Comparison of ENCODE assay signal across 12 cellular contexts in the genomic region with DNA sequence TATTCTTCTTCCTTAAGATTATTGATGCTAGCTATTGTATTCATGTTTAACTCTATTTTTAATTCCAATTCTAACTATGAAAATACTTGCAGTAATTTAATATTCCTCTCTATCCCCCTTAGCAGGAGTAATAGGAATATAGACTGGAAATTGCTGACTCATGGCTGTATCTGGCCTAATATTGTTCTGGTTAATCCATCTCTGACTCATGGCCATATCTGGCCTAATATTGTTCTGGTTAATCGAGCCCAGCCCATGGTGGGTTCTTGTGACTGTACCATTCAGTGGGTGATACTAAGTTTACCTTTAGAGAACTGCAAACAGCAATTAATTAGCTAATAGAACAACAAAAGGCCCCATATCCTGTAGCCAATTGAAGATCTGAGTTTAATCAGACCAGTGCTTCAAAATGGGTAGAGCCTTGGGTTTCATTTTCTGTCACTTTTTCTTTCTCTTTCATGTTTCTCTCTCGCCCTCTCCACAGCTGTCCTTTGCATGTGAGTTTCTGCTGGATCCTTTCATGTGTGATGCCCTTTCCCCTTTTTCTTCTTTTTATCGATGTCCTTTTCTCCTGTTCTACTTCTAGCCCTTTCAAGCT. TPM values are rescaled to one million over a fixed set of nuclear protein-coding genes. Genes with fewer than 3 reads are reported as not detected.
DNase-seq lines count a peak whose midpoint lies in the region; ATAC-seq, FAIRE-seq and TF ChIP-seq lines count a peak whose summit lies in the region.
"Had no signal": no experiment of that assay in that cellular context is flagged by ENCODE, and none has a peak within 500 bp of the region (broad histone marks: within the 10 kb centered on the region; RNA-seq: fewer than 3 reads in every experiment).

No MANE protein-coding gene starts in this region.

- H3K9me3 ChIP-seq in GM12878 (replicated peaks; ENCODE audit: control insufficient read depth, insufficient read depth, low read length) (no peaks in the 10 kb centered on the region; the same call in 2 of the 3 replicates), Peyer's patch (no peaks in the 10 kb centered on the region)

- no peak overlapping the region for H3K9ac ChIP-seq in GM12878 (ENCODE audit: control insufficient read depth, insufficient read depth, low read length)

- no peak for TF ChIP-seq RAD21 in GM12878 (IDR thresholded peaks at IDR 0.05; ENCODE audit: insufficient read depth, low read depth, low read length)

- H3K4me3 ChIP-seq in GM12878: no peak overlapping the region
- no peak overlapping the region for H3K4me3 ChIP-seq in Peyer's patch

- RAD21 ChIA-PET in GM12878 (lab: Charles Lee; ENCODE audit: unreplicated experiment): no interaction called here

- TF ChIP-seq POLR2A in GM12878 (IDR thresholded peaks at IDR 0.05; ENCODE audit: low read depth, low read length) (no peak), Peyer's patch (IDR thresholded peaks at IDR 0.05) (no peak)

- H3K4me1 ChIP-seq in GM12878 (ENCODE audit: control insufficient read depth, insufficient read depth, low read length): no peaks in the 10 kb centered on the region; the same call in 1 of the 2 replicates
- no peaks in the 10 kb centered on the region for H3K4me1 ChIP-seq in Peyer's patch

- H3K27ac ChIP-seq in GM12878 (ENCODE audit: control insufficient read depth, insufficient read depth) (no peak overlapping the region; the same call in 1 of the 2 replicates), Peyer's patch (no peak overlapping the region)

- CTCF ChIA-PET in GM12878 (lab: Yijun Ruan, JAX): interaction anchor here (0.6 kb wide), 1 partner anchor 287 kb away, joined by 3 read pairs; no protein-coding TSS in a partner anchor

- intact Hi-C loops in GM12878 (cut with micrococcal nuclease; ENCODE audit: unreplicated experiment): no loop called here
- intact Hi-C loops in cardiac septum (cut with DNase I): no loop called here

- WGBS in GM12878 (ENCODE audit: insufficient coverage, insufficient replicate concordance, low lambda C conversion rate, missing lambda C conversion rate): 13% methylated on average over 3 of the region's 3 CpGs

- DNase-seq in ELR (ENCODE audit: low read depth) (peak; percentile 19), GM12878 (ENCODE audit: low read depth, low spot score) (peak; percentile 24), cardiac septum (ENCODE audit: low spot score) (no peak), Peyer's patch (no peak), DMS79 treated with DMSO at 0.1 percent for 48 hours (lab: John Stamatoyannopoulos, UW) (no peak)
- DNase-seq in stimulated activated CD8-positive, alpha-beta memory T cell treated with anti-CD3 and anti-CD28 coated beads, Interleukin-4, amount 100 ng/mL, for 48 hours: no peak
- DNase-seq: CD4-positive, alpha-beta T cell; KBM-7 had no signal

- TF ChIP-seq CTCF in GM12878 (IDR thresholded peaks at IDR 0.05 in 2 of 3, conservative IDR thresholded peaks at IDR 0.05 in 1 of 3; ENCODE audit: control insufficient read depth in 2 of 3, extremely low read depth in 1 of 3, insufficient read depth in 1 of 3, low read depth in 3 of 3, low read length in 3 of 3) (no peak), Peyer's patch (IDR thresholded peaks at IDR 0.05) (no peak)

- no peaks in the 10 kb centered on the region for H3K27me3 ChIP-seq in GM12878 (replicated peaks in 1 of 2; ENCODE audit: control insufficient read depth in 2 of 2, insufficient read depth in 2 of 2, low read length in 1 of 2)
- H3K27me3 ChIP-seq in Peyer's patch: no peaks in the 10 kb centered on the region

- BruUV-seq in GM12878 (replicated peaks; lab: Mats Ljungman, UMichigan): no TSS peak

- TF ChIP-seq EP300 in GM12878 (IDR thresholded peaks at IDR 0.05; ENCODE audit: borderline replicate concordance in 1 of 2, control insufficient read depth in 1 of 2, low read depth in 2 of 2, low read length in 2 of 2): no peak

- H2AFZ ChIP-seq in GM12878 (ENCODE audit: control insufficient read depth, low read depth, low read length): peak overlapping the region; percentile 53

- no peak for FAIRE-seq in GM12878 (lab: Jason Lieb, UNC)
- FAIRE-seq: colon had no signal

- no peaks in the 10 kb centered on the region for H3K36me3 ChIP-seq in GM12878 (ENCODE audit: control insufficient read depth in 2 of 2, insufficient read depth in 2 of 2, low read length in 1 of 2)
- H3K36me3 ChIP-seq in Peyer's patch: no peaks in the 10 kb centered on the region

- no peaks in the 10 kb centered on the region for H3K79me2 ChIP-seq in GM12878 (ENCODE audit: control insufficient read depth, insufficient read depth, low read length)

- peak overlapping the region; percentile 28; the same call in 1 of the 2 replicates for H3K4me2 ChIP-seq in GM12878 (ENCODE audit: control insufficient read depth, insufficient read depth)

- in situ Hi-C loops in GM12878 (cut with MboI): no loop called here

- ATAC-seq in GM19452 (IDR thresholded peaks at IDR 0.05; ENCODE audit: unreplicated experiment): peak; percentile 98
- peak; percentile 96 for ATAC-seq in HG03066 (IDR thresholded peaks at IDR 0.05; ENCODE audit: low read depth, unreplicated experiment)
- peak; percentile 96 for ATAC-seq in GM12878

- SMC1A ChIA-PET in GM12878 (lab: Charles Lee; ENCODE audit: uncharacterized antibody, unreplicated experiment): interaction anchor here (0.8 to 1.1 kb wide), 2 partner anchors 20 to 177 kb away, joined by 3 read pairs; no protein-coding TSS in a partner anchor

- POLR2A ChIA-PET in GM12878 (lab: Charles Lee): interaction anchor here (0.6 kb wide), 1 partner anchor 195 kb away, joined by 3 read pairs; no protein-coding TSS in a partner anchor

- no peaks in the 10 kb centered on the region for H4K20me1 ChIP-seq in GM12878 (ENCODE audit: control insufficient read depth, insufficient read depth)

TF ChIP-seq in GM12878, 131 proteins besides CTCF, POLR2A, EP300 and RAD21:
- 0 out of 2 replicates have a peak, but pooled peaks have one; percentile 18 for TF ChIP-seq TCF3 (IDR thresholded peaks at IDR 0.05; ENCODE audit: borderline replicate concordance, insufficient read depth, low read depth, low read length)
- TF ChIP-seq RFX5 (IDR thresholded peaks at IDR 0.05; ENCODE audit: low read depth, low read length): no peak
- TF ChIP-seq JUNB (IDR thresholded peaks at IDR 0.05): peak; percentile 53
- peak in 1 of 2 experiments; percentile 36; a peak in 1 of 4 replicates for TF ChIP-seq BHLHE40 (IDR thresholded peaks at IDR 0.05; ENCODE audit: borderline replicate concordance in 1 of 2, low read depth in 2 of 2, low read length in 1 of 2)
- peak; percentile 37; the same call in 1 of the 2 replicates for TF ChIP-seq FOXK2 (IDR thresholded peaks at IDR 0.05)
- TF ChIP-seq TCF12 (IDR thresholded peaks at IDR 0.05; ENCODE audit: low read depth, low read length): 0 out of 2 replicates have a peak, but pooled peaks have one; percentile 43
- TF ChIP-seq, protein P1, sequence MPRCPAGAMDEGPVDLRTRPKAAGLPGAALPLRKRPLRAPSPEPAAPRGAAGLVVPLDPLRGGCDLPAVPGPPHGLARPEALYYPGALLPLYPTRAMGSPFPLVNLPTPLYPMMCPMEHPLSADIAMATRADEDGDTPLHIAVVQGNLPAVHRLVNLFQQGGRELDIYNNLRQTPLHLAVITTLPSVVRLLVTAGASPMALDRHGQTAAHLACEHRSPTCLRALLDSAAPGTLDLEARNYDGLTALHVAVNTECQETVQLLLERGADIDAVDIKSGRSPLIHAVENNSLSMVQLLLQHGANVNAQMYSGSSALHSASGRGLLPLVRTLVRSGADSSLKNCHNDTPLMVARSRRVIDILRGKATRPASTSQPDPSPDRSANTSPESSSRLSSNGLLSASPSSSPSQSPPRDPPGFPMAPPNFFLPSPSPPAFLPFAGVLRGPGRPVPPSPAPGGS (IDR thresholded peaks at IDR 0.05; ENCODE audit: borderline replicate concordance, insufficient read depth, low read depth, low read length, poor library complexity, severe bottlenecking): no peak
- 0 out of 2 replicates have a peak, but pooled peaks have one; percentile 52 for TF ChIP-seq BACH1 (IDR thresholded peaks at IDR 0.05; ENCODE audit: borderline replicate concordance)

RNA-seq across cellular contexts. Expression of a gene that starts 50.6 kb away (rescaled TPM):
- not detected in 2 replicates for total RNA-seq in GM12878 (2013; cell fraction: nucleolus; rRNA removed)
- total RNA-seq in GM12878 (2014; rRNA removed): not detected in 2 replicates
- total RNA-seq in GM12878 (2014; rRNA removed; fragmentation: Illumina TruSeq; extraction: Trizol): not detected in 2 replicates
- total RNA-seq in GM12878 (2021): 0.05 and 0.15 TPM in 2 replicates
- polyA plus RNA-seq in GM12878 (2011; ENCODE audit: low read depth): not detected
- 0.07 and 0.20 TPM in 2 replicates for polyA plus RNA-seq in GM12878 (2011; rRNA removed)
- polyA plus RNA-seq in GM12878 (2011; cell fraction: cytosol; rRNA removed): 0.05 and 0.06 TPM in 2 replicates
- 0.12 and 0.16 TPM in 2 replicates for polyA plus RNA-seq in GM12878 (2011; cell fraction: nucleus; rRNA removed)
- not detected in 2 replicates for polyA plus RNA-seq in GM12878 (2012)
- not detected in 2 replicates for polyA plus RNA-seq in GM12878 (2014; fragmentation: Illumina TruSeq; extraction: Trizol)
- polyA plus RNA-seq in GM12878 (2014; fragmentation: Nextera tagmentation; extraction: Ambion mirVana): not detected
- not detected in 2 replicates for polyA plus RNA-seq in GM12878 (2014; rRNA removed)
- not detected for polyA plus RNA-seq in GM12878 (2016; fragmentation: Nextera tagmentation; extraction: Ambion mirVana)
- 0.05 and 0.15 TPM in 2 replicates for polyA minus RNA-seq in GM12878 (2011; rRNA and poly(A)+ RNA removed)
- not detected in 2 replicates for polyA minus RNA-seq in GM12878 (2011; cell fraction: cytosol; rRNA and poly(A)+ RNA removed)
- 0.10 TPM in 1 of 2 replicates, not detected in the other for polyA minus RNA-seq in GM12878 (2011; cell fraction: nucleus; rRNA and poly(A)+ RNA removed)
- total RNA-seq in cardiac septum: 0.54 TPM
- 10 to 100 TPM in 1 of 4 donors, 1 to 10 TPM in 3; 2.5 to 10.6 (median 8.9) TPM for total RNA-seq in Peyer's patch
- total RNA-seq: CD4-positive, alpha-beta T cell; mononuclear cell had no signal

Comparison
In these comparisons a context has a peak if more than half of its experiments do, and no peak if none do; other contexts are left out.
1. DNase-seq: peak in ELR (single experiment) and GM12878 (single experiment); none in cardiac septum (single experiment), stimulated activated CD8-positive, alpha-beta memory T cell treated with anti-CD3 and anti-CD28 coated beads, Interleukin-4, amount 100 ng/mL, for 48 hours (single experiment), Peyer's patch (0 of 3) and DMS79 treated with DMSO at 0.1 percent for 48 hours (single experiment).
2. Peak in every context shown above with its lines, with median percentiles within 50 percentile points of each other: ATAC-seq.